ENCODE assay signal across 1 cellular context in the genomic region with DNA sequence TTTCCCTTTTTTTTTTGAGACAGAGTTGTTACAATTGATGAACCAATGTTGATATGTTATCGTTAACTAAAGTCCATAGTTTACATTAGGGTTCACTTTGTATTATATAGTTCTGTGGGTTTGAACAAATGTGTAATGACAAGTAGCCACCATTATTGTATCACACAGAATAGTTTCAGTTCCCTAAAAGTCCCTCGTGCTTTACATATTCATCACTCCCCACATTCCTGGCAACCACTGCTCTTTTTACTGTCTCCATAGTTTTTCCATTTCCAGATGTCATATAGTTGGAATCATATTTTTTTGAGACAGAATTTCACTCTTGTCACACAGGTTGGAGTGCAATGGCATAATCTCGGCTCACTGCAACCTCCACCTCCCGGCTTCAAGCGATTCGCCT.
TF ChIP-seq lines count a peak whose summit lies in the region.

No MANE protein-coding gene starts in this region.

TF ChIP-seq in IMR-90, 13 proteins besides CTCF, POLR2A, EP300 and RAD21:
- TF ChIP-seq RCOR1 (IDR thresholded peaks at IDR 0.05; ENCODE audit: insufficient replicate concordance, low read length) = no peak
- no peak for TF ChIP-seq CHD1 (IDR thresholded peaks at IDR 0.05; ENCODE audit: low read depth, low read length)
- no peak for TF ChIP-seq FOS (IDR thresholded peaks at IDR 0.05; ENCODE audit: low read depth, low read length)
- TF ChIP-seq MAFK (IDR thresholded peaks at IDR 0.05; ENCODE audit: low read depth, low read length) = no peak
- no peak for TF ChIP-seq SMC3 (IDR thresholded peaks at IDR 0.05; ENCODE audit: low read depth, low read length)
- TF ChIP-seq, protein P1, sequence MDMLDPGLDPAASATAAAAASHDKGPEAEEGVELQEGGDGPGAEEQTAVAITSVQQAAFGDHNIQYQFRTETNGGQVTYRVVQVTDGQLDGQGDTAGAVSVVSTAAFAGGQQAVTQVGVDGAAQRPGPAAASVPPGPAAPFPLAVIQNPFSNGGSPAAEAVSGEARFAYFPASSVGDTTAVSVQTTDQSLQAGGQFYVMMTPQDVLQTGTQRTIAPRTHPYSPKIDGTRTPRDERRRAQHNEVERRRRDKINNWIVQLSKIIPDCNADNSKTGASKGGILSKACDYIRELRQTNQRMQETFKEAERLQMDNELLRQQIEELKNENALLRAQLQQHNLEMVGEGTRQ (IDR thresholded peaks at IDR 0.05; ENCODE audit: low read depth, low read length) = no peak
- no peak for TF ChIP-seq CEBPB (IDR thresholded peaks at IDR 0.05; ENCODE audit: low read depth, low read length)
- TF ChIP-seq MAZ (IDR thresholded peaks at IDR 0.05; ENCODE audit: borderline replicate concordance, low read depth, low read length) = no peak
- TF ChIP-seq, protein P2, sequence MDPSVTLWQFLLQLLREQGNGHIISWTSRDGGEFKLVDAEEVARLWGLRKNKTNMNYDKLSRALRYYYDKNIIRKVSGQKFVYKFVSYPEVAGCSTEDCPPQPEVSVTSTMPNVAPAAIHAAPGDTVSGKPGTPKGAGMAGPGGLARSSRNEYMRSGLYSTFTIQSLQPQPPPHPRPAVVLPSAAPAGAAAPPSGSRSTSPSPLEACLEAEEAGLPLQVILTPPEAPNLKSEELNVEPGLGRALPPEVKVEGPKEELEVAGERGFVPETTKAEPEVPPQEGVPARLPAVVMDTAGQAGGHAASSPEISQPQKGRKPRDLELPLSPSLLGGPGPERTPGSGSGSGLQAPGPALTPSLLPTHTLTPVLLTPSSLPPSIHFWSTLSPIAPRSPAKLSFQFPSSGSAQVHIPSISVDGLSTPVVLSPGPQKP (IDR thresholded peaks at IDR 0.05; ENCODE audit: borderline replicate concordance, low read depth, low read length) = no peak
- TF ChIP-seq MXI1 (IDR thresholded peaks at IDR 0.05; ENCODE audit: borderline replicate concordance, low read depth, low read length) = no peak
